ENCODE assay signal across 8 cellular contexts in the genomic region with DNA sequence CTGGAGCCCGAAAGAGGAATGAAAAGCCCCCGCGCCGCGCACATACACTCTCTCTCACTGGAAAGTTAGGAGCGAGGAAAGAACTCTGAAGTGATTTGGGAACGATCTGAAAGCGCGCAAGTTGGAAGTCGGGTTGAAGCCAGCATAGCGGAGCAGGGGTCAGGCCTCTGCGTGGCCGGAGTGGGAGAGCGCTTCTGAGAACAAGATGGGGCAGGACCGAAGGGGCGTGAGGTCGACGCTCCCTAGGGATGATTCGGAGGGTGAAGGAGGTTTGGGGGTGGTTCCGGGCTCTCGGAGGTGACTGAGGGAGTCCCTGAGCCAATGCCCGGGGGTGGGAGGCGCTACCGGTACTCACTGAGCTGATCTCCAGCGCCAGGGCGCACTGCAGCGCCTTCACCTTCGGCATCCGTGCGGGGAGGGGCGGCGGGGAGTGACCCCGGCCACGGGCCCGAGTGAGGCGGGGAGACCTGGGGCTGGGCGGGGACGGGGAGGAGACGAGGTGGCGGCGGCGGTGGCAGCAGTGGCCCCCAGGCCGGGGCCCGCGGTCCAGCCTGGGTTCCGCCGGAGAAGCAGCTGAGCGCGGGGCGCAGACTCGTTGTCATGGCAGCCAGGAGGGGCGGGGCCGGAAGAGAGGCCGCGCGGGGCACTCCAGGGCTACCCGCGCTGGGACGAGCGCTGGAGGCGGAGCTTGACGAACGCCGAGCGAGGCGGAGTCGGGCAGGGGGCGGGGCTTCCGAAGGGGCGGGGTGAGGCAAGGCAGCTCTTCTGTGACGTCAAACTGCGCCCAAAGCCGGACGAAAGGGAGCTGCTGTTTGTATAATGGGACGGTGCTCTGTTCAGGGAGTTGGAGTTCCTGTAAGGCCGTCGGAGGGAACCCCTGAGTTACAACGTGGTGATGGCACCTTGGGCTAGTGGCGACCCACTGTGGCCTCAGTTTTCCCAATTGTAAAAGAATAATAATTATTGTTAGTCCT. TPM values are rescaled to one million over a fixed set of nuclear protein-coding genes. Genes with fewer than 3 reads are reported as not detected.
DNase-seq lines count a peak whose midpoint lies in the region; ATAC-seq and TF ChIP-seq lines count a peak whose summit lies in the region.

A gene (minus strand): TSS at position 602 of the 974 bp plus-strand sequence. CDS start 196 bp downstream, at position 406.

- H3K36me3 Mint-ChIP-seq in nephron (ENCODE audit: low read depth), result peaks cover 6% of the 10 kb centered on the region
- H3K36me3 Mint-ChIP-seq in stimulated activated naive B cell treated with anti-CD40 and anti-IgM and Interleukin-4, amounts not matched to agents 10 μg/mL and 1 μg/mL and 100 μg/mL, for 72 hours, result peaks cover 0 to 2% of the 10 kb centered on the region in 2 donors

- peak within 1 kb of the TSS; percentile 63 for H3K4me3 ChIP-seq in Jurkat, Clone E6-1 (ENCODE audit: low read length)
- H3K4me3 ChIP-seq in fibroblast of villous mesenchyme (ENCODE audit: low read depth, low read length), result peak within 1 kb of the TSS; percentile 71

- H3K27ac Mint-ChIP-seq in nephron, result peak within 1 kb of the TSS; percentile 95 to 99 (median 97)
- peak within 1 kb of the TSS; percentile 94 for H3K27ac Mint-ChIP-seq in stimulated activated naive B cell treated with anti-CD40 and anti-IgM and Interleukin-4, amounts not matched to agents 10 μg/mL and 1 μg/mL and 100 μg/mL, for 72 hours

- DNase-seq in DMS114 treated with DMSO at 0.1 percent for 48 hours (lab: John Stamatoyannopoulos, UW; ENCODE audit: unreplicated experiment) (peak; percentile 91), RPMI7951 (ENCODE audit: low read depth) (peak; percentile 92), activated gamma-delta T cell treated with Interleukin-2 at 50 U/mL for 16 hours (peak; percentile 91), fibroblast of villous mesenchyme (ENCODE audit: low read depth) (peak; percentile 94)
- DNase-seq in Jurkat, Clone E6-1 (ENCODE audit: low read depth, low spot score), result peak; percentile 84
- peak; percentile 90 for DNase-seq in stimulated activated naive B cell treated with anti-CD40 and anti-IgM and Interleukin-4, amounts not matched to agents 10 μg/mL and 1 μg/mL and 100 μg/mL, for 72 hours

- peak within 1 kb of the TSS; percentile 94 to 97 (median 95) for H3K4me3 Mint-ChIP-seq in nephron
- peak within 1 kb of the TSS; percentile 90 to 99 for H3K4me3 Mint-ChIP-seq in stimulated activated naive B cell treated with anti-CD40 and anti-IgM and Interleukin-4, amounts not matched to agents 10 μg/mL and 1 μg/mL and 100 μg/mL, for 72 hours

- H3K27me3 Mint-ChIP-seq in nephron (ENCODE audit: low read depth), result peaks cover 4% of the 10 kb centered on the region
- H3K27me3 Mint-ChIP-seq in stimulated activated naive B cell treated with anti-CD40 and anti-IgM and Interleukin-4, amounts not matched to agents 10 μg/mL and 1 μg/mL and 100 μg/mL, for 72 hours, result peaks cover 0 to 9% of the 10 kb centered on the region in 2 donors

- ATAC-seq in GM21723 (IDR thresholded peaks at IDR 0.05; ENCODE audit: unreplicated experiment), result peak; percentile 99
- ATAC-seq in stimulated activated naive B cell treated with anti-CD40 and anti-IgM and Interleukin-4, amounts not matched to agents 10 μg/mL and 1 μg/mL and 100 μg/mL, for 72 hours (replicated peaks), result peak; percentile 93 to 97

- TF ChIP-seq CTCF in fibroblast of villous mesenchyme (IDR thresholded peaks at IDR 0.05; ENCODE audit: insufficient read depth, low read depth, low read length), result no peak
- TF ChIP-seq CTCF in nephron (IDR thresholded peaks at IDR 0.05; ENCODE audit: unreplicated experiment in 3 of 3), result no peak

- H3K4me1 Mint-ChIP-seq in nephron, result peaks cover 37% of the 10 kb centered on the region
- peaks cover 23 to 32% of the 10 kb centered on the region in 2 donors for H3K4me1 Mint-ChIP-seq in stimulated activated naive B cell treated with anti-CD40 and anti-IgM and Interleukin-4, amounts not matched to agents 10 μg/mL and 1 μg/mL and 100 μg/mL, for 72 hours

- peaks cover 5% of the 10 kb centered on the region for H3K9me3 Mint-ChIP-seq in nephron
- peaks cover 4 to 10% of the 10 kb centered on the region in 2 donors for H3K9me3 Mint-ChIP-seq in stimulated activated naive B cell treated with anti-CD40 and anti-IgM and Interleukin-4, amounts not matched to agents 10 μg/mL and 1 μg/mL and 100 μg/mL, for 72 hours

RNA-seq across cellular contexts. Expression of the gene that starts here (rescaled TPM):
- 3.2 TPM for polyA plus RNA-seq in Jurkat, Clone E6-1 (2012; ENCODE audit: insufficient read depth, insufficient read length)
- total RNA-seq in RPMI7951 (2014; rRNA removed; shearing (Covaris generic)), result 6.8 and 7.9 TPM in 2 replicates
- total RNA-seq in fibroblast of villous mesenchyme, result 4.2 and 4.7 TPM in 2 replicates

Comparison
In these comparisons a context has a peak if more than half of its experiments do, and no peak if none do; other contexts are left out.
1. Peak in every context shown above with its lines: DNase-seq, ATAC-seq and H3K4me3 ChIP-seq.